8 cellular contexts compared by ENCODE assay signal in genomic region chr12:44015333-44015941, GRCh38.
DNase-seq lines count a peak whose midpoint lies in the region; ATAC-seq and TF ChIP-seq lines count a peak whose summit lies in the region.

No MANE protein-coding gene starts in this region.

- no peaks in the 10 kb centered on the region for H3K27me3 ChIP-seq in HL-60 (ENCODE audit: insufficient read depth, poor library complexity, severe bottlenecking)

- in situ Hi-C loops in G401 (cut with HindIII; ENCODE audit: low sequenced_read_pairs): no loop called here

- ATAC-seq in GM21423 (IDR thresholded peaks at IDR 0.05; ENCODE audit: unreplicated experiment): peak; percentile 60

- TF ChIP-seq CTCF in HL-60 (IDR thresholded peaks at IDR 0.05; ENCODE audit: insufficient read depth, low read length) (peak; percentile 1), choroid plexus epithelial cell (conservative IDR thresholded peaks at IDR 0.05; ENCODE audit: low read depth, low read length) (peak; percentile 57)

- no peak overlapping the region for H3K4me3 ChIP-seq in HL-60 (replicated peaks; ENCODE audit: insufficient read depth, low read length)
- no peak overlapping the region for H3K4me3 ChIP-seq in choroid plexus epithelial cell (ENCODE audit: low read depth, low read length)

- DNase-seq in G401 (ENCODE audit: low spot score): peak; percentile 85
- peak in 1 of 2 experiments; percentile 6 for DNase-seq in HL-60 (ENCODE audit: low read depth in 1 of 2, low spot score in 1 of 2)
- peak; percentile 65 for DNase-seq in NCI-H82 treated with DMSO at 0.1 percent for 48 hours (lab: John Stamatoyannopoulos, UW; ENCODE audit: unreplicated experiment)
- peak; percentile 68 for DNase-seq in choroid plexus epithelial cell (ENCODE audit: low read depth)
- DNase-seq in lung microvascular endothelial cell (ENCODE audit: low read depth in 2 of 2): peak; percentile 44 to 48
- DNase-seq in nucleus accumbens (lab: John Stamatoyannopoulos, UW): no peak
- DNase-seq in activated CD4-positive, alpha-beta T cell treated with anti-CD3 and anti-CD28 coated beads for 4 hours: no peak

- H3K27ac ChIP-seq in HL-60 (replicated peaks): no peak overlapping the region

Comparison
In these comparisons a context has a peak if more than half of its experiments do, and no peak if none do; other contexts are left out.
1. DNase-seq: peak in G401 (single experiment), NCI-H82 treated with DMSO at 0.1 percent for 48 hours (single experiment), choroid plexus epithelial cell (single experiment) and lung microvascular endothelial cell (2 of 2); none in nucleus accumbens (0 of 56) and activated CD4-positive, alpha-beta T cell treated with anti-CD3 and anti-CD28 coated beads for 4 hours (0 of 2).